Comparison of ENCODE assay signal across 8 cellular contexts in genomic region chr20:47272893-47273590, GRCh38.
DNase-seq lines count a peak whose midpoint lies in the region; ATAC-seq, FAIRE-seq and TF ChIP-seq lines count a peak whose summit lies in the region.

No MANE protein-coding gene starts in this region.

- H4K20me1 ChIP-seq in H1 (replicated peaks in 1 of 2; ENCODE audit: control insufficient read depth in 1 of 2, insufficient read depth in 2 of 2, low read length in 2 of 2): peaks cover 3 to 4% of the 10 kb centered on the region in 2 experiments

- DNase-seq in AG09319 (ENCODE audit: extremely low read depth, low read depth) (no peak), GM19239 (ENCODE audit: insufficient read length, low spot score) (peak; percentile 40), NCI-H2171 treated with DMSO at 0.1 percent for 48 hours (lab: John Stamatoyannopoulos, UW) (peak; percentile 81), WTC11 (ENCODE audit: low spot score) (peak; percentile 28), H1 (ENCODE audit: low read depth in 1 of 2, low spot score in 2 of 2) (peak; percentile 7 to 57), mesothelial cell of epicardium (ENCODE audit: low spot score in 2 of 2, unreplicated experiment in 2 of 2) (peak in 1 of 2 experiments; percentile 42)
- DNase-seq in stimulated activated effector memory CD8-positive, alpha-beta T cell treated with anti-CD3 and anti-CD28 coated beads, Interleukin-12 subunit alpha, Interleukin-12 subunit beta, amount 100 ng/mL, for 72 hours (ENCODE audit: low spot score in 2 of 2): peak; percentile 48 to 73

- H3K27ac Mint-ChIP-seq in WTC11: peak overlapping the region; percentile 89
- H3K27ac Mint-ChIP-seq in mesothelial cell of epicardium: peak overlapping the region; percentile 89
- H3K27ac Mint-ChIP-seq in stimulated activated effector memory CD8-positive, alpha-beta T cell treated with anti-CD3 and anti-CD28 coated beads, Interleukin-12 subunit alpha, Interleukin-12 subunit beta, amount 100 ng/mL, for 72 hours: peak overlapping the region; percentile 97

- H2BK5ac ChIP-seq in H1 (ENCODE audit: low read depth, low read length): no peak overlapping the region

- peaks cover 66% of the 10 kb centered on the region for H3K36me3 Mint-ChIP-seq in WTC11
- peaks cover 32% of the 10 kb centered on the region for H3K36me3 Mint-ChIP-seq in mesothelial cell of epicardium
- peaks cover 95% of the 10 kb centered on the region for H3K36me3 Mint-ChIP-seq in stimulated activated effector memory CD8-positive, alpha-beta T cell treated with anti-CD3 and anti-CD28 coated beads, Interleukin-12 subunit alpha, Interleukin-12 subunit beta, amount 100 ng/mL, for 72 hours

- no peak overlapping the region for H3K4me2 ChIP-seq in H1 (ENCODE audit: insufficient read depth in 1 of 2, low read depth in 2 of 2, low read length in 2 of 2)

- no peak overlapping the region for H2BK12ac ChIP-seq in H1 (ENCODE audit: low read depth, low read length)

- no peak overlapping the region for H2BK120ac ChIP-seq in H1 (replicated peaks; ENCODE audit: low read depth, low read length)

- TF ChIP-seq POLR2A in H1 (IDR thresholded peaks at IDR 0.05; ENCODE audit: control extremely low read depth in 1 of 2, low read depth in 2 of 2, low read length in 2 of 2): no peak

- H3K9ac ChIP-seq in H1 (replicated peaks in 1 of 4; ENCODE audit: extremely low read depth in 1 of 4, low read depth in 3 of 4, low read length in 3 of 4): no peak overlapping the region

- POLR2A ChIA-PET in WTC11 (lab: Charles Lee): no interaction called here
- POLR2A ChIA-PET in H1 (lab: Charles Lee; ENCODE audit: partially characterized antibody): interaction anchor here (0.5 to 9.9 kb wide), 8 partner anchors 10 to 111 kb away, joined by 3 to 71 read pairs (median 6); no protein-coding TSS in a partner anchor

- no peak overlapping the region for H3K18ac ChIP-seq in H1 (ENCODE audit: extremely low read depth, low read length)

- FAIRE-seq in GM19239 (lab: Jason Lieb, UNC): peak; percentile 91
- no peak for FAIRE-seq in H1 (lab: Jason Lieb, UNC)

- no peak overlapping the region for H3K14ac ChIP-seq in H1 (ENCODE audit: insufficient read length)

- H4K5ac ChIP-seq in H1 (ENCODE audit: insufficient read length, low read depth, low read length): no peak overlapping the region

- H3K4me3 Mint-ChIP-seq in WTC11 (no peak overlapping the region), mesothelial cell of epicardium (no peak overlapping the region)
- peak overlapping the region; percentile 74 for H3K4me3 Mint-ChIP-seq in stimulated activated effector memory CD8-positive, alpha-beta T cell treated with anti-CD3 and anti-CD28 coated beads, Interleukin-12 subunit alpha, Interleukin-12 subunit beta, amount 100 ng/mL, for 72 hours

- H3K27me3 Mint-ChIP-seq in WTC11 (ENCODE audit: low read depth): no peaks in the 10 kb centered on the region
- H3K27me3 Mint-ChIP-seq in mesothelial cell of epicardium (ENCODE audit: low read depth): no peaks in the 10 kb centered on the region

- peaks cover 5 to 84% of the 10 kb centered on the region in 2 experiments; a peak in 3 of 4 replicates for H3K79me2 ChIP-seq in H1 (ENCODE audit: control insufficient read depth in 1 of 2, insufficient read depth in 2 of 2, low read length in 2 of 2)

- ATAC-seq in WTC11 (peak; percentile 79), HG03469 (IDR thresholded peaks at IDR 0.05; ENCODE audit: unreplicated experiment) (no peak)
- peak; percentile 82 for ATAC-seq in stimulated activated effector memory CD8-positive, alpha-beta T cell treated with anti-CD3 and anti-CD28 coated beads, Interleukin-12 subunit alpha, Interleukin-12 subunit beta, amount 100 ng/mL, for 72 hours

- H3K27ac ChIP-seq in H1 (ENCODE audit: low read depth, low read length): no peak overlapping the region

- H3K79me1 ChIP-seq in H1 (ENCODE audit: low read depth, low read length): peaks cover 9% of the 10 kb centered on the region; the same call in 1 of the 2 replicates

- peak; percentile 89 to 91 for TF ChIP-seq RAD21 in H1 (IDR thresholded peaks at IDR 0.05 in 1 of 2, conservative IDR thresholded peaks at IDR 0.05 in 1 of 2; ENCODE audit: low read depth in 2 of 2, low read length in 2 of 2)

- no peak overlapping the region for H3K4ac ChIP-seq in H1 (replicated peaks; ENCODE audit: insufficient read length, low read depth, low read length)

- no peaks in the 10 kb centered on the region for H3K9me3 Mint-ChIP-seq in WTC11
- H3K9me3 Mint-ChIP-seq in mesothelial cell of epicardium: no peaks in the 10 kb centered on the region
- no peaks in the 10 kb centered on the region for H3K9me3 Mint-ChIP-seq in stimulated activated effector memory CD8-positive, alpha-beta T cell treated with anti-CD3 and anti-CD28 coated beads, Interleukin-12 subunit alpha, Interleukin-12 subunit beta, amount 100 ng/mL, for 72 hours

- no peak overlapping the region for H2BK20ac ChIP-seq in H1 (ENCODE audit: low read length)

- peaks cover 0 to 2% (median 0%) of the 10 kb centered on the region in 4 experiments; a peak in 1 of 7 replicates for H3K4me1 ChIP-seq in H1 (replicated peaks in 1 of 4; ENCODE audit: control insufficient read depth in 3 of 4, insufficient read depth in 4 of 4, low read length in 3 of 4)

- CTCF ChIA-PET in WTC11 (lab: Charles Lee): interaction anchor here (0.6 to 7.2 kb wide), 29 partner anchors 10 to 348 kb away, joined by 3 to 250 read pairs (median 4); partner anchors contain the start of gene ZMYND8
- CTCF ChIA-PET in H1 (lab: Charles Lee; ENCODE audit: partially characterized antibody): interaction anchor here (0.7 to 6.5 kb wide), 64 partner anchors 9 to 350 kb away, joined by 3 to 179 read pairs (median 5); partner anchors contain the start of gene NCOA3

- no peak overlapping the region for H3K4me3 ChIP-seq in H1 (ENCODE audit: extremely low read depth in 1 of 4, insufficient read depth in 2 of 4, low read depth in 3 of 4, low read length in 4 of 4)

- WGBS in H1 (ENCODE audit: extremely low coverage in 1 of 2, insufficient coverage in 1 of 2, insufficient read length in 1 of 2, insufficient replicate concordance in 2 of 2, low coverage in 1 of 2, low lambda C conversion rate in 2 of 2, missing lambda C conversion rate in 1 of 2), 2 experiments: 96% methylated on average over 8 of the region's 8 CpGs; no CpG with 5 or more reads in 1 of the 2 experiments

- H3K36me3 ChIP-seq in H1 (ENCODE audit: control insufficient read depth in 2 of 4, insufficient read depth in 4 of 4, low read length in 3 of 4): peaks cover 15 to 68% (median 43%) of the 10 kb centered on the region in 4 experiments; a peak in 7 of 8 replicates

- no peak overlapping the region for H3K23ac ChIP-seq in H1 (ENCODE audit: insufficient read length)

- no peak overlapping the region for H2AFZ ChIP-seq in H1 (ENCODE audit: low read length)

- no peak overlapping the region for H4K91ac ChIP-seq in H1 (replicated peaks; ENCODE audit: insufficient read length, low read length)

- H3K56ac ChIP-seq in H1 (replicated peaks; ENCODE audit: insufficient read length, low read depth, low read length): no peak overlapping the region

- H4K8ac ChIP-seq in H1 (ENCODE audit: extremely low read depth, insufficient read depth, low read length): no peak overlapping the region

- TF ChIP-seq CTCF in AG09319 (IDR thresholded peaks at IDR 0.05; ENCODE audit: low read depth, low read length) (peak; percentile 83), WTC11 (IDR thresholded peaks at IDR 0.05) (peak; percentile 73), H1 (IDR thresholded peaks at IDR 0.05; ENCODE audit: control extremely low read depth in 1 of 3, insufficient read depth in 1 of 3, low read depth in 1 of 3, low read length in 3 of 3) (peak in 2 of 3 experiments; percentile 72 to 80; a peak in 3 of 4 replicates), mesothelial cell of epicardium (IDR thresholded peaks at IDR 0.05; ENCODE audit: unreplicated experiment) (peak; percentile 75)

- no peak overlapping the region for H2BK15ac ChIP-seq in H1 (ENCODE audit: low read length)

- no peaks in the 10 kb centered on the region for H3K9me3 ChIP-seq in H1 (ENCODE audit: insufficient read depth in 2 of 2, low read depth in 1 of 2, low read length in 1 of 2)

- no peaks in the 10 kb centered on the region for H3K27me3 ChIP-seq in H1 (replicated peaks in 1 of 4; ENCODE audit: control insufficient read depth in 3 of 4, extremely low read depth in 1 of 4, insufficient read depth in 3 of 4, low read length in 3 of 4)

- H3K4me1 Mint-ChIP-seq in WTC11: peaks cover 29% of the 10 kb centered on the region
- H3K4me1 Mint-ChIP-seq in mesothelial cell of epicardium: peaks cover 19% of the 10 kb centered on the region
- H3K4me1 Mint-ChIP-seq in stimulated activated effector memory CD8-positive, alpha-beta T cell treated with anti-CD3 and anti-CD28 coated beads, Interleukin-12 subunit alpha, Interleukin-12 subunit beta, amount 100 ng/mL, for 72 hours: peaks cover 44% of the 10 kb centered on the region

- no peak for TF ChIP-seq EP300 in H1 (IDR thresholded peaks at IDR 0.05; ENCODE audit: borderline replicate concordance in 1 of 2, low read depth in 2 of 2, low read length in 2 of 2)

- no peaks in the 10 kb centered on the region for H3K23me2 ChIP-seq in H1 (ENCODE audit: low read depth, low read length)

- no peak overlapping the region for H2AK5ac ChIP-seq in H1 (ENCODE audit: low read depth, low read length)

TF ChIP-seq in H1, 55 proteins besides CTCF, POLR2A, EP300 and RAD21:
- no peak for TF ChIP-seq TAF7 (optimal IDR thresholded peaks at IDR 0.05; ENCODE audit: borderline replicate concordance, low read depth, low read length)
- peak; percentile 30; the same call in 1 of the 2 replicates for TF ChIP-seq GABPA (IDR thresholded peaks at IDR 0.05; ENCODE audit: borderline replicate concordance, insufficient read depth, low read length)
- TF ChIP-seq RBBP5 (IDR thresholded peaks at IDR 0.05; ENCODE audit: borderline replicate concordance, low read depth, low read length): no peak
- TF ChIP-seq POU5F1 (IDR thresholded peaks at IDR 0.05; ENCODE audit: low read depth, low read length): no peak
- TF ChIP-seq USF2 (IDR thresholded peaks at IDR 0.05; ENCODE audit: low read length): no peak
